In the genomic region with DNA sequence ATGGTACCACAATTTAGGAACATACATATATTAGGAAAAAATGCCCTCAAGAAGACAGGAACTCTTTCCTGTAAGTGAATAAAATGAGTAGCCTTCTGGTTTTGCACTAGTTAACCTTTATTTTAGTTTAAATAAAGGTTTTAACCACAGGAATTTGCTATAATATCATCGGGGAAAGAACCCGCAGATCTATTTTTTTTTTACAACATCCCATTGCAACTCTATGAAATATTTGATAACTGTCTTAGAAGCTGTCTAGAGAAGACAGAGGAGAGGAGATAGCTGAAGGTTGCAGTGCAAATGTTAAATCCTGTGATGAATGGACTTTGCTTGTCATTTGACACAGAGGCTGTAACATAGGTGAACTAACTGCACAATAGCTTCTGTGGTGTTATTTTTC, we compare ENCODE assay signal across 13 cellular contexts.
DNase-seq lines count a peak whose midpoint lies in the region; ATAC-seq and TF ChIP-seq lines count a peak whose summit lies in the region.
"Had no signal": no experiment of that assay in that cellular context is flagged by ENCODE, and none has a peak within 500 bp of the region (broad histone marks: within the 10 kb centered on the region; RNA-seq: fewer than 3 reads in every experiment).

No MANE protein-coding gene starts in this region.

- no peaks in the 10 kb centered on the region for H3K36me3 ChIP-seq in PC-9 (ENCODE audit: low read depth)
- H3K36me3 ChIP-seq in CD8-positive, alpha-beta memory T cell (ENCODE audit: insufficient read depth, low read length): no peaks in the 10 kb centered on the region
- H3K36me3 ChIP-seq in mucosa of descending colon (ENCODE audit: low read depth): no peaks in the 10 kb centered on the region
- H3K36me3 ChIP-seq: BLaER1, HAP-1 had no signal

- H3K27me3 ChIP-seq in PC-9 (ENCODE audit: insufficient read depth, low read depth): no peaks in the 10 kb centered on the region
- no peaks in the 10 kb centered on the region for H3K27me3 ChIP-seq in CD8-positive, alpha-beta memory T cell (ENCODE audit: insufficient read depth, low read length, poor library complexity, severe bottlenecking)
- H3K27me3 ChIP-seq: BLaER1 had no signal

- no peaks in the 10 kb centered on the region for H4K20me1 ChIP-seq in PC-9 (ENCODE audit: insufficient read depth)
- H4K20me1 ChIP-seq: BLaER1 had no signal

- no peak overlapping the region for H3K4me2 ChIP-seq in PC-9
- H3K4me2 ChIP-seq: BLaER1 had no signal

- H2AFZ ChIP-seq in PC-9: 0 out of 2 replicates have a peak overlapping the region, but pooled peaks have one; percentile 6

- no peaks in the 10 kb centered on the region for H3F3A ChIP-seq in PC-9 (ENCODE audit: insufficient read depth, low read depth)

- intact Hi-C loops in PC-9 (cut with micrococcal nuclease; ENCODE audit: unreplicated experiment): no loop called here
- intact Hi-C loops in mucosa of descending colon (cut with DNase I, micrococcal nuclease): no loop called here

- no peak for ATAC-seq in mucosa of descending colon

- H3K79me2 ChIP-seq in PC-9 (ENCODE audit: low read depth): no peaks in the 10 kb centered on the region

- no peak overlapping the region for H3K4me3 ChIP-seq in PC-9
- no peak overlapping the region for H3K4me3 ChIP-seq in choroid plexus epithelial cell (ENCODE audit: low read depth, low read length)
- H3K4me3 ChIP-seq in CD8-positive, alpha-beta memory T cell (ENCODE audit: low read length): no peak overlapping the region
- no peak overlapping the region for H3K4me3 ChIP-seq in mucosa of descending colon
- H3K4me3 ChIP-seq: BLaER1, HAP-1 had no signal

- no peak for TF ChIP-seq CTCF in PC-9 (conservative IDR thresholded peaks at IDR 0.05)
- TF ChIP-seq CTCF in choroid plexus epithelial cell (conservative IDR thresholded peaks at IDR 0.05; ENCODE audit: low read depth, low read length): no peak
- TF ChIP-seq CTCF in mucosa of descending colon (IDR thresholded peaks at IDR 0.05): no peak

- H3K9me3 Mint-ChIP-seq in CD8-positive, alpha-beta memory T cell: peaks cover 0 to 9% (median 4%) of the 10 kb centered on the region in 5 donors

- no peak overlapping the region for H3K27ac ChIP-seq in PC-9
- H3K27ac ChIP-seq in CD8-positive, alpha-beta memory T cell (ENCODE audit: low read depth, low read length): no peak overlapping the region
- H3K27ac ChIP-seq: BLaER1 had no signal

- H3K4me1 Mint-ChIP-seq in CD8-positive, alpha-beta memory T cell: no peaks in the 10 kb centered on the region

- H3K9me2 ChIP-seq in PC-9 (ENCODE audit: insufficient read depth): 0 out of 2 replicates have a peak, but pooled peaks cover 4% of the 10 kb centered on the region

- BruUV-seq in PC-9 (replicated peaks; lab: Mats Ljungman, UMichigan): no TSS peak

- no peaks in the 10 kb centered on the region for H3K36me3 Mint-ChIP-seq in CD8-positive, alpha-beta memory T cell

- no peak overlapping the region for H3K4me3 Mint-ChIP-seq in CD8-positive, alpha-beta memory T cell

- no peak overlapping the region for H3K27ac Mint-ChIP-seq in CD8-positive, alpha-beta memory T cell

- H3K9me3 ChIP-seq in PC-9 (ENCODE audit: insufficient read depth, low read depth) (no peaks in the 10 kb centered on the region), mucosa of descending colon (no peaks in the 10 kb centered on the region)
- H3K9me3 ChIP-seq in CD8-positive, alpha-beta memory T cell (ENCODE audit: low read length): no peaks in the 10 kb centered on the region
- H3K9me3 ChIP-seq: BLaER1, HAP-1 had no signal

- DNase-seq in EH (ENCODE audit: low read depth): peak; percentile 6
- no peak for DNase-seq in PC-9
- DNase-seq in choroid plexus epithelial cell (ENCODE audit: low read depth): peak; percentile 45
- DNase-seq in non-pigmented ciliary epithelial cell (ENCODE audit: low read depth): peak; percentile 11
- DNase-seq in CD8-positive, alpha-beta memory T cell: no peak
- no peak for DNase-seq in mucosa of descending colon
- DNase-seq in DMS 273 treated with DMSO at 0.1 percent for 48 hours (lab: John Stamatoyannopoulos, UW): no peak
- DNase-seq: 8988T, AML-193, Calu3, DMS79 had no signal

- POLR2A ChIA-PET in PC-9 (lab: Charles Lee; ENCODE audit: unreplicated experiment): no interaction called here
- POLR2A ChIA-PET in CD8-positive, alpha-beta memory T cell (lab: Charles Lee): no interaction called here

- H3K4me1 ChIP-seq in PC-9 (replicated peaks; ENCODE audit: insufficient read depth): no peaks in the 10 kb centered on the region
- no peaks in the 10 kb centered on the region for H3K4me1 ChIP-seq in CD8-positive, alpha-beta memory T cell (ENCODE audit: insufficient read depth, low read length)
- no peaks in the 10 kb centered on the region for H3K4me1 ChIP-seq in mucosa of descending colon (ENCODE audit: low read depth)
- H3K4me1 ChIP-seq: BLaER1, HAP-1 had no signal

- H3K27me3 Mint-ChIP-seq in CD8-positive, alpha-beta memory T cell: no peaks in the 10 kb centered on the region

- CTCF ChIA-PET in PC-9 (lab: Charles Lee): no interaction called here
- CTCF ChIA-PET in CD8-positive, alpha-beta memory T cell (lab: Charles Lee): no interaction called here

Comparison
In these comparisons a context has a peak if more than half of its experiments do, and no peak if none do; other contexts are left out.
1. DNase-seq: peak in EH (single experiment), choroid plexus epithelial cell (single experiment) and non-pigmented ciliary epithelial cell (single experiment); none in PC-9 (0 of 2), CD8-positive, alpha-beta memory T cell (0 of 5), mucosa of descending colon (0 of 3) and DMS 273 treated with DMSO at 0.1 percent for 48 hours (single experiment).